ENCODE assay signal across 8 cellular contexts in genomic region chr19:15379083-15379995, GRCh38. TPM values are rescaled to one million over a fixed set of nuclear protein-coding genes. Genes with fewer than 3 reads are reported as not detected.
DNase-seq lines count a peak whose midpoint lies in the region; ATAC-seq and TF ChIP-seq lines count a peak whose summit lies in the region.

TSS of gene AKAP8 (minus strand) at chr19:15379787. CDS start at chr19:15379731, 56 bp downstream.

- TF ChIP-seq POLR2A in GM19193 (IDR thresholded peaks at IDR 0.05; ENCODE audit: extremely low read depth, insufficient read depth, insufficient read length) = peak; percentile 80

- DNase-seq in AML-193 (lab: John Stamatoyannopoulos, UW) (peak; percentile 91 to 92), NCI-H460 (ENCODE audit: extremely low read depth, low read depth) (peak; percentile 96), cerebellar cortex (ENCODE audit: low spot score) (peak; percentile 98), islet precursor cell (peak; percentile 99)
- DNase-seq in activated CD4-positive, CD25-positive, alpha-beta regulatory T cell treated with anti-CD3 and anti-CD28 coated beads, Interleukin-2, amount 50 U/mL, for 72 hours = peak; percentile 97
- peak; percentile 97 for DNase-seq in stimulated activated CD4-positive, alpha-beta T cell treated with anti-CD3 and anti-CD28 coated beads, Interleukin-12 subunit alpha, Interleukin-12 subunit beta, amount 100 ng/mL, for 4 hours

- peak; percentile 85 for ATAC-seq in HG03432 (IDR thresholded peaks at IDR 0.05; ENCODE audit: unreplicated experiment)

RNA-seq across cellular contexts. Expression of gene AKAP8, which starts in this region (rescaled TPM):
- 15.3 and 17.9 TPM in 2 replicates for total RNA-seq in NCI-H460 (2014; rRNA removed; shearing (Covaris generic))
- 22.2 and 27.7 TPM in 2 replicates for polyA plus RNA-seq in NCI-H460 (2014; cell fraction: nucleus; rRNA removed)

Comparison
In these comparisons a context has a peak if more than half of its experiments do, and no peak if none do; other contexts are left out.
1. Peak in every context shown above with its lines: DNase-seq and ATAC-seq.